Comparison of ENCODE assay signal across 32 cellular contexts in genomic region chr4:1376841-1377605, GRCh38. TPM values are rescaled to one million over a fixed set of nuclear protein-coding genes. Genes with fewer than 3 reads are reported as not detected.
DNase-seq lines count a peak whose midpoint lies in the region; ATAC-seq lines count a peak whose summit lies in the region.
"Had no signal": no experiment of that assay in that cellular context is flagged by ENCODE, and none has a peak within 500 bp of the region (broad histone marks: within the 10 kb centered on the region; RNA-seq: fewer than 3 reads in every experiment).

No MANE protein-coding gene starts in this region.

- H3K9me3 ChIP-seq in BLaER1 treated with 17β-estradiol and CSF1 and Interleukin-3, amounts not matched to agents 10 nM and 100 nM (replicated peaks in 1 of 11), result peaks cover 7 to 19% (median 17%) of the 10 kb centered on the region in 11 experiments; a peak in 17 of 22 replicates
- no peaks in the 10 kb centered on the region for H3K9me3 ChIP-seq in SJCRH30 (replicated peaks)
- H3K9me3 ChIP-seq: esophagus muscularis mucosa, gastrocnemius medialis, HAP-1, neutrophil, testis had no signal

- peak overlapping the region in 9 of 11 experiments; percentile 24 to 86 (median 78); a peak in 17 of 22 replicates for H3K4me2 ChIP-seq in BLaER1 treated with 17β-estradiol and CSF1 and Interleukin-3, amounts not matched to agents 10 nM and 100 nM

- H4K20me1 ChIP-seq in BLaER1 treated with 17β-estradiol and CSF1 and Interleukin-3, amounts not matched to agents 10 nM and 100 nM, result peaks cover 0 to 51% (median 13%) of the 10 kb centered on the region in 11 experiments; a peak in 12 of 22 replicates

- H3K27ac ChIP-seq in BLaER1 treated with 17β-estradiol and CSF1 and Interleukin-3, amounts not matched to agents 10 nM and 100 nM, result no peak overlapping the region
- H3K27ac ChIP-seq in SJCRH30, result peak overlapping the region; percentile 88
- H3K27ac ChIP-seq: esophagus muscularis mucosa, gastrocnemius medialis, neutrophil, testis had no signal

- peak overlapping the region in 7 of 11 experiments; percentile 5 to 62 (median 39); a peak in 6 of 22 replicates for H3K9ac ChIP-seq in BLaER1 treated with 17β-estradiol and CSF1 and Interleukin-3, amounts not matched to agents 10 nM and 100 nM

- ATAC-seq in left colon, result peak; percentile 4
- ATAC-seq: activated CD8-positive, alpha-beta T cell treated with anti-CD3 and anti-CD28 coated beads for 36 hours; gastrocnemius medialis; SK-N-SH treated with all-trans-retinoic acid at 6 μM for 48 hours; stimulated activated effector memory CD8-positive, alpha-beta T cell treated with anti-CD3 and anti-CD28 coated beads, Interleukin-12 subunit alpha, Interleukin-12 subunit beta, amount 100 ng/mL, for 72 hours had no signal

- H3K4me1 ChIP-seq in BLaER1 treated with 17β-estradiol and CSF1 and Interleukin-3, amounts not matched to agents 10 nM and 100 nM, result peaks cover 0 to 40% (median 36%) of the 10 kb centered on the region in 10 experiments; a peak in 17 of 20 replicates
- H3K4me1 ChIP-seq in SJCRH30, result peaks cover 21% of the 10 kb centered on the region
- H3K4me1 ChIP-seq: esophagus muscularis mucosa, gastrocnemius medialis, HAP-1, testis had no signal

- H3K36me3 ChIP-seq in BLaER1 treated with 17β-estradiol and CSF1 and Interleukin-3, amounts not matched to agents 10 nM and 100 nM, result peaks cover 0 to 49% (median 0%) of the 10 kb centered on the region in 11 experiments; a peak in 9 of 22 replicates
- H3K36me3 ChIP-seq in SJCRH30, result no peaks in the 10 kb centered on the region
- H3K36me3 ChIP-seq: HAP-1 had no signal

- intact Hi-C loops in left colon (cut with DNase I, micrococcal nuclease) (no loop called here), posterior vena cava (cut with DNase I) (no loop called here)

- DNase-seq in SJCRH30 (peak; percentile 98 to 99), left colon (peak; percentile 3 to 10), posterior vena cava (ENCODE audit: low spot score) (peak; percentile 66), HT-29 (ENCODE audit: low spot score) (no peak), COLO829 (ENCODE audit: low spot score) (no peak), NCI-H2107 (lab: John Stamatoyannopoulos, UW) (no peak), NCI-H2196 (lab: John Stamatoyannopoulos, UW; ENCODE audit: unreplicated experiment) (no peak)
- DNase-seq: ACHN; activated CD4-positive, CD25-positive, alpha-beta regulatory T cell; activated CD8-positive, alpha-beta T cell treated with anti-CD3 and anti-CD28 coated beads for 36 hours; activated naive CD4-positive, alpha-beta T cell treated with anti-CD3 and anti-CD28 coated beads, Interleukin-2, amount 10 ng/mL, durations not matched to agents 7 days and 5 days; activated T-cell treated with anti-CD3 and anti-CD28 coated beads, Interleukin-2, amount 50 U/mL, for 1 hour; cerebellar nuclear complex; DMS153; effector CD4-positive, alpha-beta T cell; gastrocnemius medialis; midbrain; NCI-H1105; NCI-H2081 treated with DMSO at 0.1 percent for 48 hours; NK-92 treated with Interleukin-12 subunit alpha and Interleukin-12 subunit beta, amount 100 ng/mL, for 24 hours; T-helper 9 cell; testis had no signal

- H3K4me3 ChIP-seq in BLaER1 treated with 17β-estradiol and CSF1 and Interleukin-3, amounts not matched to agents 10 nM and 100 nM, result no peak overlapping the region
- H3K4me3 ChIP-seq in SJCRH30, result peak overlapping the region; percentile 44
- H3K4me3 ChIP-seq: esophagus muscularis mucosa, gastrocnemius medialis, HAP-1, testis had no signal

- H3K27me3 ChIP-seq in BLaER1 treated with 17β-estradiol and CSF1 and Interleukin-3, amounts not matched to agents 10 nM and 100 nM, result peaks cover 0 to 27% (median 0%) of the 10 kb centered on the region in 11 experiments; a peak in 7 of 22 replicates
- H3K27me3 ChIP-seq in SJCRH30, result no peaks in the 10 kb centered on the region
- H3K27me3 ChIP-seq: esophagus muscularis mucosa, gastrocnemius medialis, neutrophil, testis had no signal

RNA-seq across cellular contexts. Expression of gene NKX1-1, which starts 29.2 kb away (rescaled TPM):
- total RNA-seq in SJCRH30 (2014; rRNA removed; shearing (Covaris generic)), result not detected in 2 replicates
- total RNA-seq in left colon (not detected), posterior vena cava (not detected)
- not detected in 2 replicates for total RNA-seq in HT-29 (2014; rRNA removed; shearing (Covaris generic))
- total RNA-seq: activated CD8-positive, alpha-beta T cell treated with anti-CD3 and anti-CD28 coated beads for 36 hours; astrocyte; CD4-positive, alpha-beta memory T cell; esophagus muscularis mucosa; gastrocnemius medialis; LHCN-M2; NCI-H460 had no signal

RNA-seq across cellular contexts. Expression of gene UVSSA, which starts 30.0 kb away (rescaled TPM):
- 3.4 and 5.8 TPM in 2 replicates for total RNA-seq in SJCRH30 (2014; rRNA removed; shearing (Covaris generic))
- total RNA-seq in left colon (10 to 100 TPM; 26.7 to 33.1 TPM), posterior vena cava (10 to 100 TPM; 14.3 to 14.7 TPM)
- 17.9 and 21.7 TPM in 2 replicates for total RNA-seq in HT-29 (2014; rRNA removed; shearing (Covaris generic))

Comparison
In these comparisons a context has a peak if more than half of its experiments do, and no peak if none do; other contexts are left out.
1. DNase-seq: peak in SJCRH30 (2 of 2), left colon (2 of 2) and posterior vena cava (single experiment); none in HT-29 (single experiment), COLO829 (single experiment), NCI-H2107 (single experiment) and NCI-H2196 (single experiment).